In the genomic region with DNA sequence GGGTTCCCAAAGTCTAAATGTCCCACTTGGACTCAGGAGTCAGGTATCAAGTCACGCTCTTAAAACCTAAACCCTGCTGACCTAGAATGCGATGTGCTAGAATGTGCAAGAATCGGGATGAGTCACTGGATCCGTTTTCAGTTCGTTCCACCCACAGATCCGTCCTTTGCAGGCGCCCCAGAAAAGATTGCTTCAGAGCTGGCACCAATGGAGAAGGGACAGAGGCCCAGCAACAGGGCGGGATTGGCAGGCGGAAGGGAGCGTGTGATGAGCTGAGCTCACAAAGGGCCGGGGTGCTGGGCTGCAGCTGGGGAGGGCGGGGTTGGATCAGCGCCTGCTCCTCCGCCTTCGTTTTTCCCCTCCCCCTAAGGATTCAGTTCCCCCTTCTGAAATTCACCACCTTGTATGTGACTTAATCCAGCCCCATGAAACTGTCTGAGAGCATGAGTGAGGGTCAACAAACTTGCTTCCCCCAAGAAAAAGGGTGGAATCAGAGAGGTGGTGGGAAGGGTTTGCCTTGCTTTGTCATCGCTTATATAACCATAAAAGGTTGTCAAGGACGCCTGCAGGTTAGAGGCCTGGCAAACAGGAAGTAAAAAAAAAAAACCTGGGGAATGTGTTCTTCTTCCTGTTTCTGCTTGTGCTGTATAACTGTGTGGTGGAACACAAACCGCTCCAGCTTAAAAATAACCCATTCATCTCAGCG, we compare ENCODE assay signal across 1 cellular context.
A peak's percentile ranks its signal among the peaks of the same experiment; 100 is the strongest.
TF ChIP-seq lines count a peak whose summit lies in the region.

No MANE protein-coding gene starts in this region.

TF ChIP-seq in SK-N-SH, 30 proteins besides CTCF, POLR2A, EP300 and RAD21 (continued from another document):
- TF ChIP-seq, protein P1, sequence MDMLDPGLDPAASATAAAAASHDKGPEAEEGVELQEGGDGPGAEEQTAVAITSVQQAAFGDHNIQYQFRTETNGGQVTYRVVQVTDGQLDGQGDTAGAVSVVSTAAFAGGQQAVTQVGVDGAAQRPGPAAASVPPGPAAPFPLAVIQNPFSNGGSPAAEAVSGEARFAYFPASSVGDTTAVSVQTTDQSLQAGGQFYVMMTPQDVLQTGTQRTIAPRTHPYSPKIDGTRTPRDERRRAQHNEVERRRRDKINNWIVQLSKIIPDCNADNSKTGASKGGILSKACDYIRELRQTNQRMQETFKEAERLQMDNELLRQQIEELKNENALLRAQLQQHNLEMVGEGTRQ (IDR thresholded peaks at IDR 0.05; ENCODE audit: borderline replicate concordance, low read depth, low read length), result no peak
- TF ChIP-seq YY1 (IDR thresholded peaks at IDR 0.05; ENCODE audit: low read depth), result peak; percentile 74
- no peak; the same call in 1 of the 2 replicates for TF ChIP-seq FOXJ3 (CRISPR knock-in tag; IDR thresholded peaks at IDR 0.05)
- TF ChIP-seq ZBTB33 (IDR thresholded peaks at IDR 0.05; ENCODE audit: borderline replicate concordance, low read depth), result no peak
- peak; percentile 84 for TF ChIP-seq GABPA (IDR thresholded peaks at IDR 0.05; ENCODE audit: low read depth)
- peak; percentile 80 for TF ChIP-seq NFIC (IDR thresholded peaks at IDR 0.05; ENCODE audit: borderline replicate concordance)
- TF ChIP-seq, protein P2, sequence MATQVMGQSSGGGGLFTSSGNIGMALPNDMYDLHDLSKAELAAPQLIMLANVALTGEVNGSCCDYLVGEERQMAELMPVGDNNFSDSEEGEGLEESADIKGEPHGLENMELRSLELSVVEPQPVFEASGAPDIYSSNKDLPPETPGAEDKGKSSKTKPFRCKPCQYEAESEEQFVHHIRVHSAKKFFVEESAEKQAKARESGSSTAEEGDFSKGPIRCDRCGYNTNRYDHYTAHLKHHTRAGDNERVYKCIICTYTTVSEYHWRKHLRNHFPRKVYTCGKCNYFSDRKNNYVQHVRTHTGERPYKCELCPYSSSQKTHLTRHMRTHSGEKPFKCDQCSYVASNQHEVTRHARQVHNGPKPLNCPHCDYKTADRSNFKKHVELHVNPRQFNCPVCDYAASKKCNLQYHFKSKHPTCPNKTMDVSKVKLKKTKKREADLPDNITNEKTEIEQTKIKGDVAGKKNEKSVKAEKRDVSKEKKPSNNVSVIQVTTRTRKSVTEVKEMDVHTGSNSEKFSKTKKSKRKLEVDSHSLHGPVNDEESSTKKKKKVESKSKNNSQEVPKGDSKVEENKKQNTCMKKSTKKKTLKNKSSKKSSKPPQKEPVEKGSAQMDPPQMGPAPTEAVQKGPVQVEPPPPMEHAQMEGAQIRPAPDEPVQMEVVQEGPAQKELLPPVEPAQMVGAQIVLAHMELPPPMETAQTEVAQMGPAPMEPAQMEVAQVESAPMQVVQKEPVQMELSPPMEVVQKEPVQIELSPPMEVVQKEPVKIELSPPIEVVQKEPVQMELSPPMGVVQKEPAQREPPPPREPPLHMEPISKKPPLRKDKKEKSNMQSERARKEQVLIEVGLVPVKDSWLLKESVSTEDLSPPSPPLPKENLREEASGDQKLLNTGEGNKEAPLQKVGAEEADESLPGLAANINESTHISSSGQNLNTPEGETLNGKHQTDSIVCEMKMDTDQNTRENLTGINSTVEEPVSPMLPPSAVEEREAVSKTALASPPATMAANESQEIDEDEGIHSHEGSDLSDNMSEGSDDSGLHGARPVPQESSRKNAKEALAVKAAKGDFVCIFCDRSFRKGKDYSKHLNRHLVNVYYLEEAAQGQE (IDR thresholded peaks at IDR 0.05; ENCODE audit: low read depth, low read length), result peak; percentile 37; the same call in 1 of the 2 replicates
- TF ChIP-seq POLR2AphosphoS5 (IDR thresholded peaks at IDR 0.05; ENCODE audit: low read depth, low read length), result peak; percentile 67
